8 cellular contexts compared by ENCODE assay signal in genomic region chr14:106844608-106845285, GRCh38.
DNase-seq lines count a peak whose midpoint lies in the region; ATAC-seq and TF ChIP-seq lines count a peak whose summit lies in the region.

No MANE protein-coding gene starts in this region.

- no peaks in the 10 kb centered on the region for H3K36me3 Mint-ChIP-seq in activated T-cell treated with anti-CD3 and anti-CD28 coated beads, Interleukin-2, amount 50 U/mL, for 4 hours (ENCODE audit: insufficient read depth)

- H3K27me3 Mint-ChIP-seq in activated T-cell treated with anti-CD3 and anti-CD28 coated beads, Interleukin-2, amount 50 U/mL, for 4 hours (ENCODE audit: low read depth) = no peaks in the 10 kb centered on the region

- DNase-seq in NOMO-1 treated with dmso at 0.1 percent for 144 hours (lab: John Stamatoyannopoulos, UW; ENCODE audit: unreplicated experiment) (peak; percentile 93), heart right ventricle (peak; percentile 68), NCI-H2196 (lab: John Stamatoyannopoulos, UW; ENCODE audit: unreplicated experiment) (no peak)
- peak; percentile 55 for DNase-seq in activated T-cell treated with anti-CD3 and anti-CD28 coated beads, Interleukin-2, amount 50 U/mL, for 4 hours
- DNase-seq in stimulated activated CD4-positive, alpha-beta T cell treated with anti-CD3 and anti-CD28 coated beads, Interleukin-15, amount 100 ng/mL, for 24 hours = peak; percentile 71

- peaks cover 0 to 34% (median 0%) of the 10 kb centered on the region in 9 donors for H3K4me1 ChIP-seq in heart right ventricle

- no peaks in the 10 kb centered on the region for H3K9me3 Mint-ChIP-seq in activated T-cell treated with anti-CD3 and anti-CD28 coated beads, Interleukin-2, amount 50 U/mL, for 4 hours

- intact Hi-C loops in heart right ventricle (cut with DNase I) = no loop called here

- peaks cover 43% of the 10 kb centered on the region for H3K4me1 Mint-ChIP-seq in activated T-cell treated with anti-CD3 and anti-CD28 coated beads, Interleukin-2, amount 50 U/mL, for 4 hours (ENCODE audit: low read depth)

- H3K4me3 Mint-ChIP-seq in activated T-cell treated with anti-CD3 and anti-CD28 coated beads, Interleukin-2, amount 50 U/mL, for 4 hours = peak overlapping the region; percentile 93

- H3K9me3 ChIP-seq in heart right ventricle = no peaks in the 10 kb centered on the region

- peak overlapping the region; percentile 58 to 91 (median 78) for H3K27ac ChIP-seq in heart right ventricle

- H3K27me3 ChIP-seq in heart right ventricle = peaks cover 0 to 30% (median 8%) of the 10 kb centered on the region in 7 donors

- H3K36me3 ChIP-seq in heart right ventricle = no peaks in the 10 kb centered on the region

- peak; percentile 42 for ATAC-seq in HG02610 (IDR thresholded peaks at IDR 0.05; ENCODE audit: unreplicated experiment)
- peak; percentile 63 to 70 for ATAC-seq in activated T-cell treated with anti-CD3 and anti-CD28 coated beads, Interleukin-2, amount 50 U/mL, for 4 hours
- ATAC-seq in heart right ventricle = peak; percentile 74 to 93 (median 87)
- no peak for ATAC-seq in HG03097 (IDR thresholded peaks at IDR 0.05; ENCODE audit: low FRiP score, unreplicated experiment)

- 36 to 51% methylated on average over 56 of the region's 56 CpGs for WGBS in heart right ventricle, 2 donors

- H3K4me3 ChIP-seq in GM08714 (ENCODE audit: low read length) (peak overlapping the region; percentile 74), heart right ventricle (peak overlapping the region; percentile 15 to 64 (median 44))

- no peak for TF ChIP-seq CTCF in heart right ventricle (IDR thresholded peaks at IDR 0.05)
